18 cellular contexts compared by ENCODE assay signal in the genomic region with DNA sequence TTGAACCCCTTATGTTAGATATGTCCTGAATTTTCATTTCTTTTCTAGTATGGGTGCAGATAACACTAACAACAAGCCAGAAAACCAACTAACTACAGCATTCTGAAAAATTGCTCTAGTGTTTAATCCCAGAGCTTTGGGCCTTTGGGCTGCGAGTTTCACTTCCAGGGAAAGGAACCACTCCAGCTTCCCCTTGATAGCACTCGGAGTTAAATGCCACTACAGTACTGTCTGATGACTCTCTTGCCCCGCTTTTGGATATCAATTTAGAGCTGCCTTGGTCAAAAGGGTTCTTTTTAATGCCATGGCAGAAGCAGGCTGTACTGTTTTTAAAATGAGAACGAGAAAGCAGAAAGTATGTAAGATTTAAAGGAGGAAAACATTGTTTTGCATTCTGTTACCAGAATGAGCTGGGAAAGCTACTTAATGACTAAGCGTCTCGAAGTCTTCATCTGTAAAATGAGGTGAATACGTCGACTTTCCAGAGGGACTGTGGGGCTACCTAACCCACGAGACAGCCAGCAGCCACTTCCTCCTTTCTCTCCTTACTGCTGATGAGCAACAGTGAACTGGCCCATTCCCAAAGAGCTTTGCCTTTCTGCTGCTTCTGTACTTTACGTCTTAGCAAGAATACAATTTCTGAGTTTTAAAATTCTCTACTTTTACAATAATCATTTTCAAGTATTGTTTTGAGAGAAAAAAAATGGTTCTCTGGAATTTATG.
A peak's percentile ranks its signal among the peaks of the same experiment; 100 is the strongest.
DNase-seq lines count a peak whose midpoint lies in the region; ATAC-seq, FAIRE-seq and TF ChIP-seq lines count a peak whose summit lies in the region.
"Had no signal": no experiment of that assay in that cellular context is flagged by ENCODE, and none has a peak within 500 bp of the region (broad histone marks: within the 10 kb centered on the region; RNA-seq: fewer than 3 reads in every experiment).

No MANE protein-coding gene starts in this region.

- no peaks in the 10 kb centered on the region for H3K79me2 ChIP-seq in GM12878 (ENCODE audit: control insufficient read depth, insufficient read depth, low read length)

- no peaks in the 10 kb centered on the region for H3K4me1 ChIP-seq in GM12878 (ENCODE audit: control insufficient read depth, insufficient read depth, low read length)

- ATAC-seq in GM12878, result no peak
- no peak for ATAC-seq in GM18502 (IDR thresholded peaks at IDR 0.05; ENCODE audit: poor library complexity, unreplicated experiment)

- H3K36me3 ChIP-seq in GM12878 (ENCODE audit: control insufficient read depth in 2 of 2, insufficient read depth in 2 of 2, low read length in 1 of 2), result no peaks in the 10 kb centered on the region
- H3K36me3 ChIP-seq: suprapubic skin had no signal

- 9% methylated on average over 10 of the region's 10 CpGs for WGBS in GM12878 (ENCODE audit: insufficient coverage, insufficient replicate concordance, low lambda C conversion rate, missing lambda C conversion rate)

- CTCF ChIA-PET in GM12878 (lab: Yijun Ruan, JAX), result no interaction called here

- H3K9ac ChIP-seq in GM12878 (ENCODE audit: control insufficient read depth, insufficient read depth, low read length), result no peak overlapping the region

- RAD21 ChIA-PET in GM12878 (lab: Charles Lee; ENCODE audit: unreplicated experiment), result no interaction called here

- H3K4me3 ChIP-seq in GM12878, result no peak overlapping the region
- H3K4me3 ChIP-seq: suprapubic skin had no signal

- H4K20me1 ChIP-seq in GM12878 (ENCODE audit: control insufficient read depth, insufficient read depth), result no peaks in the 10 kb centered on the region

- POLR2A ChIA-PET in GM12878 (lab: Charles Lee), result no interaction called here

- SMC1A ChIA-PET in GM12878 (lab: Charles Lee; ENCODE audit: uncharacterized antibody, unreplicated experiment), result no interaction called here

- H3K27me3 ChIP-seq in GM12878 (replicated peaks in 1 of 2; ENCODE audit: control insufficient read depth in 2 of 2, insufficient read depth in 2 of 2, low read length in 1 of 2), result no peaks in the 10 kb centered on the region
- H3K27me3 ChIP-seq: suprapubic skin had no signal

- intact Hi-C loops in GM12878 (cut with micrococcal nuclease; ENCODE audit: unreplicated experiment), result no loop called here

- no peak overlapping the region for H3K27ac ChIP-seq in GM12878 (ENCODE audit: control insufficient read depth, insufficient read depth)
- H3K27ac ChIP-seq: HL-60, suprapubic skin had no signal

- no peak for TF ChIP-seq RAD21 in GM12878 (IDR thresholded peaks at IDR 0.05; ENCODE audit: insufficient read depth, low read depth, low read length)

- in situ Hi-C loops in GM12878 (cut with MboI), result no loop called here

- no peak for TF ChIP-seq CTCF in GM12878 (IDR thresholded peaks at IDR 0.05 in 2 of 3, conservative IDR thresholded peaks at IDR 0.05 in 1 of 3; ENCODE audit: control insufficient read depth in 2 of 3, extremely low read depth in 1 of 3, insufficient read depth in 1 of 3, low read depth in 3 of 3, low read length in 3 of 3)

- no TSS peak for BruUV-seq in GM12878 (replicated peaks; lab: Mats Ljungman, UMichigan)

- no peak for FAIRE-seq in GM12878 (lab: Jason Lieb, UNC)

- no peak overlapping the region for H2AFZ ChIP-seq in GM12878 (ENCODE audit: control insufficient read depth, low read depth, low read length)

- no peak for TF ChIP-seq POLR2A in GM12878 (IDR thresholded peaks at IDR 0.05; ENCODE audit: low read depth, low read length)

- no peak for TF ChIP-seq EP300 in GM12878 (IDR thresholded peaks at IDR 0.05; ENCODE audit: borderline replicate concordance in 1 of 2, control insufficient read depth in 1 of 2, low read depth in 2 of 2, low read length in 2 of 2)

- H3K9me3 ChIP-seq in GM12878 (replicated peaks; ENCODE audit: control insufficient read depth, insufficient read depth, low read length), result peaks cover 3% of the 10 kb centered on the region; the same call in 2 of the 3 replicates
- H3K9me3 ChIP-seq: suprapubic skin had no signal

- DNase-seq in Ammon's horn (ENCODE audit: low spot score) (peak; percentile 43), M059J (ENCODE audit: low read depth) (peak; percentile 56), GM12878 (ENCODE audit: low read depth, low spot score) (no peak), myocyte (ENCODE audit: low read depth) (peak; percentile 3), SIG-M5 (lab: John Stamatoyannopoulos, UW) (no peak), GM19240 (ENCODE audit: insufficient read length, low spot score) (no peak), T-helper 1 cell (no peak)
- DNase-seq: ACHN; activated B cell treated with CpG ODN at 0.5 μM for 24 hours; activated CD4-positive, alpha-beta memory T cell treated with anti-CD3 and anti-CD28 coated beads, Interleukin-2, amount 10 ng/mL, durations not matched to agents 7 days and 5 days; activated naive CD4-positive, alpha-beta T cell treated with Interleukin-2 at 50 U/mL for 16 hours; CD4-positive, CD25-positive, alpha-beta regulatory T cell; HCEC 1CT; NCI-H1105 treated with DMSO at 0.1 percent for 48 hours; NCI-H524 had no signal

- no peak overlapping the region for H3K4me2 ChIP-seq in GM12878 (ENCODE audit: control insufficient read depth, insufficient read depth)

TF ChIP-seq in GM12878, 131 proteins besides CTCF, POLR2A, EP300 and RAD21:
- peak; percentile 64; the same call in 1 of the 2 replicates for TF ChIP-seq SPI1 (IDR thresholded peaks at IDR 0.05; ENCODE audit: borderline replicate concordance, insufficient read depth, low read depth, low read length)
- no peak for TF ChIP-seq ESRRA (IDR thresholded peaks at IDR 0.05; ENCODE audit: low read length)

Comparison
In these comparisons a context has a peak if more than half of its experiments do, and no peak if none do; other contexts are left out.
1. DNase-seq: peak in Ammon's horn (single experiment), M059J (single experiment) and myocyte (single experiment); none in GM12878 (single experiment), SIG-M5 (single experiment), GM19240 (single experiment) and T-helper 1 cell (0 of 5).